Comparison of ENCODE assay signal across 23 cellular contexts in genomic region chr15:66825731-66826130, GRCh38.
"Had no signal": no experiment of that assay in that cellular context is flagged by ENCODE, and none has a peak within 500 bp of the region (broad histone marks: within the 10 kb centered on the region; RNA-seq: fewer than 3 reads in every experiment).

No MANE protein-coding gene starts in this region.

- H3K36me3 ChIP-seq: ascending aorta, MG63, Peyer's patch had no signal

- H3K4me3 Mint-ChIP-seq: activated CD8-positive, alpha-beta T cell treated with anti-CD3 and anti-CD28 coated beads, Interleukin-2, amount 10 ng/mL, durations not matched to agents 7 days and 5 days; activated naive CD8-positive, alpha-beta T cell treated with anti-CD3 and anti-CD28 coated beads, Interleukin-2, amount 50 U/mL, for 24 hours; central memory CD8-positive, alpha-beta T cell; T-helper 1 cell treated with Interleukin-12 subunit alpha and Interleukin-12 subunit beta and Interleukin-4 antibody, amounts not matched to agents 30 μg/mL and 1 μg/mL, for 36 hours had no signal

- DNase-seq: activated CD4-positive, alpha-beta T cell treated with anti-CD3 and anti-CD28 coated beads for 4 hours; activated CD8-positive, alpha-beta memory T cell treated with anti-CD3 and anti-CD28 coated beads, Interleukin-2, amount 50 U/mL, for 48 hours; activated CD8-positive, alpha-beta T cell treated with anti-CD3 and anti-CD28 coated beads, Interleukin-2, amount 10 ng/mL, durations not matched to agents 7 days and 5 days; activated naive CD4-positive, alpha-beta T cell treated with Interleukin-2 at 50 U/mL for 16 hours; activated naive CD8-positive, alpha-beta T cell treated with anti-CD3 and anti-CD28 coated beads, Interleukin-2, amount 50 U/mL, for 24 hours; activated T-cell treated with anti-CD3 and anti-CD28 coated beads, Interleukin-2, amount 50 U/mL, for 1 hour; amniotic stem cell; body of pancreas; MG63; NCI-H1105; NCI-H1436; NCI-H1694 treated with DMSO at 0.1 percent for 48 hours; NCI-H2029 treated with DMSO at 0.1 percent for 48 hours; NCI-H510A treated with DMSO at 0.1 percent for 48 hours; NCI-H69; NK-92 treated with Interleukin-12 subunit alpha and Interleukin-12 subunit beta, amount 100 ng/mL, for 24 hours; Peyer's patch; SHP77 treated with DMSO at 0.1 percent for 48 hours had no signal

- H3K9me3 ChIP-seq: ascending aorta, body of pancreas, MG63, Peyer's patch had no signal

- H3K36me3 Mint-ChIP-seq: activated naive CD4-positive, alpha-beta T cell treated with anti-CD3 and anti-CD28 coated beads, Interleukin-2, amount 50 U/mL, for 72 hours had no signal

- ATAC-seq: activated CD4-positive, CD25-positive, alpha-beta regulatory T cell treated with anti-CD3 and anti-CD28 coated beads, Interleukin-2, amount 50 U/mL, for 24 hours; activated CD8-positive, alpha-beta T cell treated with anti-CD3 and anti-CD28 coated beads, Interleukin-2, amount 10 ng/mL, durations not matched to agents 7 days and 5 days; activated naive CD4-positive, alpha-beta T cell treated with anti-CD3 and anti-CD28 coated beads, Interleukin-2, amount 50 U/mL, for 72 hours; activated naive CD8-positive, alpha-beta T cell treated with anti-CD3 and anti-CD28 coated beads, Interleukin-2, amount 50 U/mL, for 24 hours; body of pancreas had no signal

- H3K27ac ChIP-seq: ascending aorta, body of pancreas, Peyer's patch had no signal

- H3K27me3 Mint-ChIP-seq: activated naive CD8-positive, alpha-beta T cell treated with anti-CD3 and anti-CD28 coated beads, Interleukin-2, amount 50 U/mL, for 24 hours had no signal

- H3K9me3 Mint-ChIP-seq: activated naive CD4-positive, alpha-beta T cell treated with anti-CD3 and anti-CD28 coated beads, Interleukin-2, amount 50 U/mL, for 72 hours; activated naive CD8-positive, alpha-beta T cell treated with anti-CD3 and anti-CD28 coated beads, Interleukin-2, amount 50 U/mL, for 24 hours; central memory CD8-positive, alpha-beta T cell; T-helper 1 cell treated with Interleukin-12 subunit alpha and Interleukin-12 subunit beta and Interleukin-4 antibody, amounts not matched to agents 30 μg/mL and 1 μg/mL, for 36 hours had no signal

- H3K4me1 ChIP-seq: ascending aorta, body of pancreas, Peyer's patch had no signal

- H3K4me1 Mint-ChIP-seq: activated naive CD8-positive, alpha-beta T cell treated with anti-CD3 and anti-CD28 coated beads, Interleukin-2, amount 50 U/mL, for 24 hours; central memory CD8-positive, alpha-beta T cell had no signal

- H3K4me3 ChIP-seq: ascending aorta, body of pancreas, MG63, Peyer's patch had no signal

- H3K27me3 ChIP-seq: ascending aorta, body of pancreas, MG63, Peyer's patch had no signal

- H3K27ac Mint-ChIP-seq: activated CD8-positive, alpha-beta T cell treated with anti-CD3 and anti-CD28 coated beads, Interleukin-2, amount 10 ng/mL, durations not matched to agents 7 days and 5 days; activated naive CD4-positive, alpha-beta T cell treated with anti-CD3 and anti-CD28 coated beads, Interleukin-2, amount 50 U/mL, for 72 hours; activated naive CD8-positive, alpha-beta T cell treated with anti-CD3 and anti-CD28 coated beads, Interleukin-2, amount 50 U/mL, for 24 hours; T-helper 1 cell treated with Interleukin-12 subunit alpha and Interleukin-12 subunit beta and Interleukin-4 antibody, amounts not matched to agents 30 μg/mL and 1 μg/mL, for 36 hours had no signal
